Comparison of ENCODE assay signal across 1 cellular context in genomic region chr6:154736613-154737259, GRCh38.
A peak's percentile ranks its signal among the peaks of the same experiment; 100 is the strongest.
TF ChIP-seq lines count a peak whose summit lies in the region.

No MANE protein-coding gene starts in this region.

TF ChIP-seq in HepG2, 621 proteins besides CTCF, POLR2A, EP300 and RAD21 (continued from another document):
- TF ChIP-seq MLXIP (CRISPR knock-in tag; IDR thresholded peaks at IDR 0.05; ENCODE audit: borderline replicate concordance) (no peak), ZBTB33 (CRISPR knock-in tag; IDR thresholded peaks at IDR 0.05) (no peak), ZBTB26 (CRISPR knock-in tag; IDR thresholded peaks at IDR 0.05; ENCODE audit: borderline replicate concordance) (no peak), MAFK (conservative IDR thresholded peaks at IDR 0.05 in 1 of 2, IDR thresholded peaks at IDR 0.05 in 1 of 2; ENCODE audit: low read length in 2 of 2) (peak; percentile 36 to 60; a peak in 3 of 4 replicates)
TF ChIP-seq in HepG2: peak in this region for 2.
